In the genomic region with DNA sequence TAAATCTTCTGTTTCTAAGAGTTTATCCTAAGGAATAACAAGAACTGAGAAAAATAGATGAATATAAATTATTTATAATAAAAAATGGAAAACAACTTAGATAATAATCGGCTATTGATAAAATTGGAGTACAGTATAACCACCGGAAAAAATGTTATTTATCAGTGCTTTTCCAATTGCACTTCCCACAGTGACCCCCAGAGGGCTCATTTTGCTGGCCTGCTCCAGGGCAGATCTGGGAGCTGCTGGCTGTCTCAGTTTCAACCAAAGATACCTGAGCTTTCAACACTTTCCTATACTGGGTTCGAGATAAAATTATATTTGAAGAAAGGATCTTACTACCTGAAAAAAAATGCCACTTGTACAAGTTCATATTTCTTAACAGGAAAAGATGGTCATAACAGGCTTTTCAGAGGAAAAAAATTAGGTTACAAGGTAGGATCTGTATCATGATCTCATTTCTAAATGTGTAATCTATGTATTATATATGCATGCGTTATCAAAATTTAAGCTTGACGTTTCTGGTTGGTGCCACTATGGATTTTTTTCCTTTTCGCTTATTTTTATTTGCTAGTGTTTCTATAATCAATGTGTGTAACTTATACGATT, we compare ENCODE assay signal across 8 cellular contexts.
DNase-seq lines count a peak whose midpoint lies in the region; ATAC-seq and TF ChIP-seq lines count a peak whose summit lies in the region.

No MANE protein-coding gene starts in this region.

- no peaks in the 10 kb centered on the region for H3K4me1 ChIP-seq in tibial artery

- no peak overlapping the region for H3K27ac Mint-ChIP-seq in nephron progenitor cell

- no peaks in the 10 kb centered on the region for H3K9me3 ChIP-seq in tibial artery

- H3K27me3 Mint-ChIP-seq in nephron progenitor cell (ENCODE audit: low read depth, poor library complexity), result peaks cover 6% of the 10 kb centered on the region

- ATAC-seq in GM18502 (IDR thresholded peaks at IDR 0.05; ENCODE audit: poor library complexity, unreplicated experiment) (peak; percentile 82), HG02981 (IDR thresholded peaks at IDR 0.05; ENCODE audit: unreplicated experiment) (peak; percentile 80)

- no peaks in the 10 kb centered on the region for H3K36me3 Mint-ChIP-seq in nephron progenitor cell (ENCODE audit: low read depth)

- H3K4me3 ChIP-seq in epithelial cell of proximal tubule (ENCODE audit: low read depth, low read length) (no peak overlapping the region), tibial artery (no peak overlapping the region)

- TF ChIP-seq CTCF in epithelial cell of proximal tubule (conservative IDR thresholded peaks at IDR 0.05; ENCODE audit: low read depth, low read length) (peak; percentile 94), nephron progenitor cell (IDR thresholded peaks at IDR 0.05) (peak; percentile 93), tibial artery (IDR thresholded peaks at IDR 0.05) (peak; percentile 48 to 78)

- no peak overlapping the region for H3K4me3 Mint-ChIP-seq in nephron progenitor cell

- no peaks in the 10 kb centered on the region for H3K27me3 ChIP-seq in tibial artery

- DNase-seq in AG08395 (ENCODE audit: low spot score), result peak; percentile 72
- DNase-seq in NCI-H446 (lab: John Stamatoyannopoulos, UW), result peak; percentile 25 to 69
- peak; percentile 4 to 33 (median 23) for DNase-seq in activated CD8-positive, alpha-beta memory T cell treated with anti-CD3 and anti-CD28 coated beads for 48 hours (ENCODE audit: low read depth in 2 of 3, low spot score in 2 of 3)
- DNase-seq in epithelial cell of proximal tubule (ENCODE audit: low read depth), result no peak
- DNase-seq in nephron progenitor cell, result peak; percentile 75
- no peak for DNase-seq in tibial artery

- intact Hi-C loops in tibial artery (cut with DNase I; ENCODE audit: low total_unique reads), result no loop called here

- H3K27ac ChIP-seq in tibial artery, result no peak overlapping the region

- peaks cover 5% of the 10 kb centered on the region for H3K4me1 Mint-ChIP-seq in nephron progenitor cell

- H3K9me3 Mint-ChIP-seq in nephron progenitor cell, result no peaks in the 10 kb centered on the region

- no peaks in the 10 kb centered on the region for H3K36me3 ChIP-seq in tibial artery

Comparison
In these comparisons a context has a peak if more than half of its experiments do, and no peak if none do; other contexts are left out.
1. DNase-seq: peak in AG08395 (single experiment), NCI-H446 (2 of 2), activated CD8-positive, alpha-beta memory T cell treated with anti-CD3 and anti-CD28 coated beads for 48 hours (3 of 3) and nephron progenitor cell (single experiment); none in epithelial cell of proximal tubule (single experiment) and tibial artery (0 of 2).
2. Peak in every context shown above with its lines, with median percentiles within 50 percentile points of each other: CTCF ChIP-seq.